Comparison of ENCODE assay signal across 1 cellular context in genomic region chr3:156826144-156826895, GRCh38.
TF ChIP-seq lines count a peak whose summit lies in the region.

TSS of gene LEKR1 (plus strand) at chr3:156826353. CDS start at chr3:156829330, 2,977 bp downstream.

TF ChIP-seq in HCT116, 20 proteins besides CTCF, POLR2A, EP300 and RAD21 (continued from another document):
- TF ChIP-seq REST (IDR thresholded peaks at IDR 0.05; ENCODE audit: low read depth) = no peak
